21 cellular contexts compared by ENCODE assay signal in genomic region chr14:51724650-51725049, GRCh38.
"Had no signal": no experiment of that assay in that cellular context is flagged by ENCODE, and none has a peak within 500 bp of the region (broad histone marks: within the 10 kb centered on the region; RNA-seq: fewer than 3 reads in every experiment).

No MANE protein-coding gene starts in this region.

- H3K4me1 ChIP-seq: prostate gland, vagina had no signal

- H3K4me3 ChIP-seq: hepatocyte, lung, ovary, prostate gland, thoracic aorta, vagina had no signal

- H3K4me2 ChIP-seq: hepatocyte had no signal

- DNase-seq: activated CD4-positive, alpha-beta T cell treated with anti-CD3 and anti-CD28 coated beads for 1 hour; activated T-cell treated with anti-CD3 and anti-CD28 coated beads, Interleukin-2, amount 50 U/mL, for 24 hours; aorta; central memory CD4-positive, alpha-beta T cell; effector memory CD4-positive, alpha-beta T cell; foreskin melanocyte; glutamatergic neuron; immature natural killer cell; naive thymus-derived CD8-positive, alpha-beta T cell; ovary; stimulated activated CD4-positive, alpha-beta T cell treated with anti-CD3 and anti-CD28 coated beads, Interleukin-4, amount 100 ng/mL, for 24 hours; stimulated activated naive CD4-positive, alpha-beta T cell treated with Interleukin-2 at 50 U/mL for 16 hours; WERI-Rb-1 had no signal

- H3K27me3 ChIP-seq: hepatocyte, ovary, vagina had no signal

- H3K79me2 ChIP-seq: hepatocyte had no signal

- H3K9me3 ChIP-seq: ovary, prostate gland, thoracic aorta, vagina had no signal

- ATAC-seq: activated naive CD4-positive, alpha-beta T cell treated with anti-CD3 and anti-CD28 coated beads, Interleukin-2, amount 50 U/mL, for 72 hours; activated T-helper 17 cell treated with anti-CD3 and anti-CD28 coated beads, Interleukin-2, amount 50 U/mL, for 72 hours; left lobe of liver; naive thymus-derived CD8-positive, alpha-beta T cell had no signal

- H3K27ac ChIP-seq: hepatocyte, ovary, prostate gland, thoracic aorta, vagina, WERI-Rb-1 had no signal

- H2AFZ ChIP-seq: hepatocyte had no signal

- H3K36me3 ChIP-seq: ovary had no signal
